24 cellular contexts compared by ENCODE assay signal in the genomic region with DNA sequence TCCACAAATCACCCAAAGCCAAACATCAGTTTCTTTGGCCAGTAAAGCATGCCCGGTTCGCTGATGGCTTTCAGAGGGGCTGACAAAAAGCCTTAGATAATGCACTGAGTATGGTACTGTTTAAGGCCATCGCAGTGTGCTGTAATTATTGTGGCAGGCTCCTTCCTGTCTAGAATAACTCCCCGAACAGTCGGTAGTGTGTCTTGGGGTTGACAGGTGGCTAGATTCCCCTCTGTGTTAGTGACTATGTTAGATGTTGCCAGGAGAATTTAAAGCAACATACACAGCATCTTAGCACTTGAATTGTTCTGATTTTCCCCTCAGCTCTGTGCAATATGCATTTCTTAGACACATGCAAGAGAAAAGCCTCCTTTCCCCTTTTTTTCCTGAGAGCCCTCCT.
A peak's percentile ranks its signal among the peaks of the same experiment; 100 is the strongest.
DNase-seq lines count a peak whose midpoint lies in the region; ATAC-seq, FAIRE-seq and TF ChIP-seq lines count a peak whose summit lies in the region.
"Had no signal": no experiment of that assay in that cellular context is flagged by ENCODE, and none has a peak within 500 bp of the region (broad histone marks: within the 10 kb centered on the region; RNA-seq: fewer than 3 reads in every experiment).

No MANE protein-coding gene starts in this region.

- H3K9me3 ChIP-seq in SJCRH30 (replicated peaks) = no peaks in the 10 kb centered on the region

- peaks cover 3% of the 10 kb centered on the region for H3K9me3 Mint-ChIP-seq in progenitor cell of endocrine pancreas (ENCODE audit: low read depth)
- H3K9me3 Mint-ChIP-seq in stimulated activated effector memory CD8-positive, alpha-beta T cell treated with anti-CD3 and anti-CD28 coated beads, Interleukin-12 subunit alpha, Interleukin-12 subunit beta, amount 100 ng/mL, for 72 hours = peaks cover 4% of the 10 kb centered on the region

- H3K27me3 ChIP-seq in SJCRH30 = no peaks in the 10 kb centered on the region
- H3K27me3 ChIP-seq: tibial artery had no signal

- TF ChIP-seq POLR2A in GM12891 (IDR thresholded peaks at IDR 0.05; ENCODE audit: low read depth, low read length) = no peak

- peak; percentile 67 for ATAC-seq in left colon
- no peak for ATAC-seq in stimulated activated effector memory CD8-positive, alpha-beta T cell treated with anti-CD3 and anti-CD28 coated beads, Interleukin-12 subunit alpha, Interleukin-12 subunit beta, amount 100 ng/mL, for 72 hours
- ATAC-seq: activated CD8-positive, alpha-beta T cell treated with anti-CD3 and anti-CD28 coated beads, Interleukin-2, amount 10 ng/mL, durations not matched to agents 7 days and 5 days; CD8-positive, alpha-beta T cell; left ventricle myocardium superior; right cardiac atrium; stimulated activated naive CD8-positive, alpha-beta T cell treated with anti-CD3 and anti-CD28 coated beads, Interleukin-15, amount 100 ng/mL, for 72 hours had no signal

- no peak overlapping the region for H3K4me3 ChIP-seq in SJCRH30
- H3K4me3 ChIP-seq: dorsolateral prefrontal cortex, tibial artery had no signal

- no peaks in the 10 kb centered on the region for H3K36me3 Mint-ChIP-seq in progenitor cell of endocrine pancreas (ENCODE audit: insufficient read depth)
- H3K36me3 Mint-ChIP-seq in stimulated activated effector memory CD8-positive, alpha-beta T cell treated with anti-CD3 and anti-CD28 coated beads, Interleukin-12 subunit alpha, Interleukin-12 subunit beta, amount 100 ng/mL, for 72 hours = no peaks in the 10 kb centered on the region
- H3K36me3 Mint-ChIP-seq: CD8-positive, alpha-beta T cell; immature natural killer cell had no signal

- H3K4me1 Mint-ChIP-seq in progenitor cell of endocrine pancreas (ENCODE audit: low read depth) = peaks cover 4% of the 10 kb centered on the region
- no peaks in the 10 kb centered on the region for H3K4me1 Mint-ChIP-seq in stimulated activated effector memory CD8-positive, alpha-beta T cell treated with anti-CD3 and anti-CD28 coated beads, Interleukin-12 subunit alpha, Interleukin-12 subunit beta, amount 100 ng/mL, for 72 hours
- H3K4me1 Mint-ChIP-seq: immature natural killer cell; stimulated activated naive CD8-positive, alpha-beta T cell treated with anti-CD3 and anti-CD28 coated beads, Interleukin-15, amount 100 ng/mL, for 72 hours had no signal

- no peak for TF ChIP-seq CTCF in progenitor cell of endocrine pancreas (IDR thresholded peaks at IDR 0.05; ENCODE audit: unreplicated experiment)

- peaks cover 3% of the 10 kb centered on the region; the same call in 1 of the 2 replicates for H3K4me1 ChIP-seq in SJCRH30
- H3K4me1 ChIP-seq: tibial artery had no signal

- H3K36me3 ChIP-seq in SJCRH30 = no peaks in the 10 kb centered on the region
- H3K36me3 ChIP-seq: tibial artery had no signal

- peak overlapping the region; percentile 50 for H3K27ac ChIP-seq in SJCRH30
- H3K27ac ChIP-seq: 22Rv1, tibial artery had no signal

- no peak for FAIRE-seq in GM12891 (lab: Jason Lieb, UNC)

- H3K27me3 Mint-ChIP-seq in progenitor cell of endocrine pancreas = peaks cover 6% of the 10 kb centered on the region

- H3K27ac Mint-ChIP-seq in progenitor cell of endocrine pancreas = peak overlapping the region; percentile 2
- no peak overlapping the region for H3K27ac Mint-ChIP-seq in stimulated activated effector memory CD8-positive, alpha-beta T cell treated with anti-CD3 and anti-CD28 coated beads, Interleukin-12 subunit alpha, Interleukin-12 subunit beta, amount 100 ng/mL, for 72 hours
- H3K27ac Mint-ChIP-seq: activated CD8-positive, alpha-beta T cell treated with anti-CD3 and anti-CD28 coated beads, Interleukin-2, amount 10 ng/mL, durations not matched to agents 7 days and 5 days; CD8-positive, alpha-beta T cell; immature natural killer cell had no signal

- DNase-seq in NCI-H1417 (lab: John Stamatoyannopoulos, UW) (peak in 2 of 3 experiments; percentile 44 to 75), NCI-H1417 treated with DMSO at 0.1 percent for 48 hours (lab: John Stamatoyannopoulos, UW) (no peak), SJCRH30 (peak; percentile 31 to 66), left colon (no peak), progenitor cell of endocrine pancreas (ENCODE audit: low spot score, unreplicated experiment) (no peak), GM12891 (ENCODE audit: insufficient read length, low spot score) (no peak), foreskin melanocyte (no peak)
- no peak for DNase-seq in stimulated activated effector memory CD8-positive, alpha-beta T cell treated with anti-CD3 and anti-CD28 coated beads, Interleukin-12 subunit alpha, Interleukin-12 subunit beta, amount 100 ng/mL, for 72 hours (ENCODE audit: low spot score in 2 of 2)
- DNase-seq: activated CD4-positive, alpha-beta T cell treated with anti-CD3 and anti-CD28 coated beads for 1 hour; activated CD8-positive, alpha-beta T cell treated with anti-CD3 and anti-CD28 coated beads, Interleukin-2, amount 10 ng/mL, durations not matched to agents 7 days and 5 days; activated gamma-delta T cell treated with Interleukin-2 at 50 U/mL for 16 hours; activated T-cell treated with anti-CD3 and anti-CD28 coated beads, Interleukin-2, amount 50 U/mL, for 1 hour; CD8-positive, alpha-beta T cell; DMS53; immature natural killer cell; left ventricle myocardium superior; NCI-H1092; NCI-H526; right cardiac atrium; stimulated activated CD4-positive, alpha-beta T cell treated with anti-CD3 and anti-CD28 coated beads, Interleukin-12 subunit alpha, Interleukin-12 subunit beta, amount 100 ng/mL, for 4 hours; stimulated activated naive CD8-positive, alpha-beta T cell treated with anti-CD3 and anti-CD28 coated beads, Interleukin-15, amount 100 ng/mL, for 72 hours; tibial artery had no signal

- H3K4me3 Mint-ChIP-seq in progenitor cell of endocrine pancreas (ENCODE audit: low read depth) = no peak overlapping the region
- H3K4me3 Mint-ChIP-seq in stimulated activated effector memory CD8-positive, alpha-beta T cell treated with anti-CD3 and anti-CD28 coated beads, Interleukin-12 subunit alpha, Interleukin-12 subunit beta, amount 100 ng/mL, for 72 hours = no peak overlapping the region
- H3K4me3 Mint-ChIP-seq: activated CD8-positive, alpha-beta T cell treated with anti-CD3 and anti-CD28 coated beads, Interleukin-2, amount 10 ng/mL, durations not matched to agents 7 days and 5 days; CD8-positive, alpha-beta T cell; immature natural killer cell; stimulated activated naive CD8-positive, alpha-beta T cell treated with anti-CD3 and anti-CD28 coated beads, Interleukin-15, amount 100 ng/mL, for 72 hours had no signal

- intact Hi-C loops in left colon (cut with DNase I, micrococcal nuclease) = no loop called here

TF ChIP-seq in GM12891, 5 proteins besides CTCF, POLR2A, EP300 and RAD21:
- TF ChIP-seq TAF1 (IDR thresholded peaks at IDR 0.05; ENCODE audit: low read depth, low read length) (no peak), POLR2AphosphoS5 (IDR thresholded peaks at IDR 0.05; ENCODE audit: low read depth, low read length) (no peak), PAX5 (IDR thresholded peaks at IDR 0.05; ENCODE audit: insufficient read depth, low read length, severe bottlenecking) (no peak), SPI1 (IDR thresholded peaks at IDR 0.05; ENCODE audit: low read depth, low read length) (no peak), POU2F2 (IDR thresholded peaks at IDR 0.05; ENCODE audit: low read depth, low read length) (no peak)

Comparison
In these comparisons a context has a peak if more than half of its experiments do, and no peak if none do; other contexts are left out.
1. DNase-seq: peak in NCI-H1417 (2 of 3) and SJCRH30 (2 of 2); none in NCI-H1417 treated with DMSO at 0.1 percent for 48 hours (single experiment), left colon (0 of 2), progenitor cell of endocrine pancreas (single experiment), GM12891 (single experiment), foreskin melanocyte (single experiment) and stimulated activated effector memory CD8-positive, alpha-beta T cell treated with anti-CD3 and anti-CD28 coated beads, Interleukin-12 subunit alpha, Interleukin-12 subunit beta, amount 100 ng/mL, for 72 hours (0 of 2).